In genomic region chr1:4730078-4730477, GRCh38 we compare ENCODE assay signal across 20 cellular contexts.
"Had no signal": no experiment of that assay in that cellular context is flagged by ENCODE, and none has a peak within 500 bp of the region (broad histone marks: within the 10 kb centered on the region; RNA-seq: fewer than 3 reads in every experiment).

No MANE protein-coding gene starts in this region.

- H3K36me3 Mint-ChIP-seq: natural killer cell had no signal

- H3K4me3 ChIP-seq: colonic mucosa, mucosa of descending colon, ovary, smooth muscle cell, suprapubic skin, thyroid gland, upper lobe of left lung, uterus had no signal

- H3K9me3 Mint-ChIP-seq: natural killer cell had no signal

- H3K27me3 ChIP-seq: colonic mucosa, ovary, thyroid gland, upper lobe of left lung, uterus had no signal

- DNase-seq: cerebellar nuclear complex; colonic mucosa; dermis blood vessel endothelial cell; erythroblast; foreskin melanocyte; hippocampal formation; kidney glomerular epithelial cell; natural killer cell; stimulated activated CD4-positive, alpha-beta T cell treated with anti-CD3 and anti-CD28 coated beads, Interleukin-2, amount 100 ng/mL, for 48 hours; stimulated activated naive CD8-positive, alpha-beta T cell treated with anti-CD3 and anti-CD28 coated beads, Interleukin-15, Interleukin-2, amounts not matched to agents 100 U/mL and 50 U/mL, for 24 hours; thyroid gland; upper lobe of left lung; uterus had no signal

- H3K27ac Mint-ChIP-seq: natural killer cell had no signal

- H3K4me3 Mint-ChIP-seq: natural killer cell had no signal

- H3K36me3 ChIP-seq: colonic mucosa, ovary, suprapubic skin, thyroid gland, upper lobe of left lung, uterus had no signal

- H3K4me1 ChIP-seq: colonic mucosa, suprapubic skin, thyroid gland, upper lobe of left lung, uterus had no signal

- H3K4me2 ChIP-seq: smooth muscle cell had no signal

- H3K27ac ChIP-seq: colonic mucosa, neutrophil, ovary, suprapubic skin, thyroid gland, upper lobe of left lung, uterus had no signal

- ATAC-seq: left lobe of liver; mucosa of descending colon; natural killer cell; right cardiac atrium; stimulated activated naive CD8-positive, alpha-beta T cell treated with anti-CD3 and anti-CD28 coated beads, Interleukin-15, Interleukin-2, amounts not matched to agents 100 U/mL and 50 U/mL, for 24 hours had no signal

- H3K4me1 Mint-ChIP-seq: natural killer cell had no signal
